ENCODE assay signal across 10 cellular contexts in the genomic region with DNA sequence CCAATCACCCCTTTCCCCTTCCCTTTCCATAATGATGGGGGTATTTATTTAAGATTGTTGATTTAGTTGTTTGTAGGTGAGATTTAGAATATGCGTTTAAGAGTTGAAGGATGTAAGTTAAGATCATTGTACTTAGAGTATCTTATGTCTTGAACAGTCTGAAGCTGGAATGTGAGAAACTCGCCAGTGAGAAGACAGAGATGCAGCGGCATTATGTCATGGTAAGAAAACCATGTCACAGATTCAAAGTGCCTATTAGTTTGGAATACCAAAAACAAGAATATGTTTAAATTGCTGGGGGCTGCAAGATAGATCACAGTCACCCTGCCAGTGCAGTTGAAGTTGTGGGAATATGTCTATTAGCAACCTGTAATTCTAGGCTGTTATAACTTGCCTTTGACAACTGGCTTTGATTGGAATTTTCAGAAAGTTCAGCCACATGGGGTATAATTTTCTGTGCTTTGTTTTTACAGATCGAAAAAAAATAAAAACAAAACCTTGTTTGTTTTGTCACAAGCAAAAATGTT. TPM values are rescaled to one million over a fixed set of nuclear protein-coding genes. Genes with fewer than 3 reads are reported as not detected.
A peak's percentile ranks its signal among the peaks of the same experiment; 100 is the strongest.
DNase-seq lines count a peak whose midpoint lies in the region; ATAC-seq, FAIRE-seq and TF ChIP-seq lines count a peak whose summit lies in the region.
"Had no signal": no experiment of that assay in that cellular context is flagged by ENCODE, and none has a peak within 500 bp of the region (broad histone marks: within the 10 kb centered on the region; RNA-seq: fewer than 3 reads in every experiment).

No MANE protein-coding gene starts in this region.

- peak overlapping the region; percentile 4 for H3K9ac ChIP-seq in mucosa of stomach (ENCODE audit: low read length)

- POLR2A ChIA-PET in AG04449 (lab: Yijun Ruan, JAX), result interaction anchor here (0.6 kb wide), 1 partner anchor 12 kb away, joined by 3 read pairs; no protein-coding TSS in a partner anchor

- no peaks in the 10 kb centered on the region for H3K9me3 ChIP-seq in mucosa of stomach (ENCODE audit: control insufficient read depth, low read length)

- peak; percentile 95 for FAIRE-seq in H54 (lab: Jason Lieb, UNC)

- TF ChIP-seq POLR2A in H54 (IDR thresholded peaks at IDR 0.05; ENCODE audit: low read depth, low read length), result no peak

- CTCF ChIA-PET in AG04449 (lab: Yijun Ruan, JAX), result no interaction called here

- no peaks in the 10 kb centered on the region for H3K36me3 ChIP-seq in mucosa of stomach (ENCODE audit: control insufficient read depth, insufficient read depth, low read length)
- H3K36me3 ChIP-seq: cardiac muscle cell had no signal

- H3K4me3 ChIP-seq in AG04449 (ENCODE audit: low read depth, low read length), result peak overlapping the region; percentile 73
- H3K4me3 ChIP-seq in cardiac fibroblast (replicated peaks in 1 of 2; ENCODE audit: low read depth in 2 of 2, low read length in 2 of 2), result peak overlapping the region in 1 of 2 donors; percentile 74
- H3K4me3 ChIP-seq in mucosa of stomach (ENCODE audit: low read length), result no peak overlapping the region

- DNase-seq in AG04449 (ENCODE audit: low read depth, low spot score) (no peak), H54 (ENCODE audit: insufficient read length, low spot score) (no peak), cardiac fibroblast (ENCODE audit: low read depth in 2 of 2) (peak; percentile 13 to 42), GM10266 (ENCODE audit: extremely low spot score) (no peak), NCI-H82 treated with DMSO at 0.1 percent for 48 hours (lab: John Stamatoyannopoulos, UW; ENCODE audit: unreplicated experiment) (no peak), omental fat pad (ENCODE audit: low spot score) (no peak), NCI-H2081 (lab: John Stamatoyannopoulos, UW) (no peak)

- H3K4me1 ChIP-seq in mucosa of stomach (ENCODE audit: control insufficient read depth, insufficient read depth, low read length), result peaks cover 11% of the 10 kb centered on the region

- TF ChIP-seq CTCF in AG04449 (IDR thresholded peaks at IDR 0.05; ENCODE audit: insufficient read depth, low read length, missing control alignments) (no peak), cardiac fibroblast (IDR thresholded peaks at IDR 0.05; ENCODE audit: low read depth, low read length) (no peak), GM10266 (IDR thresholded peaks at IDR 0.05; ENCODE audit: control insufficient read depth, insufficient read depth, low read depth, missing control alignments) (no peak), omental fat pad (IDR thresholded peaks at IDR 0.05) (no peak)

- peaks cover 10% of the 10 kb centered on the region for H3K27me3 ChIP-seq in mucosa of stomach (ENCODE audit: control insufficient read depth, insufficient read depth, low read length)

- no peak for ATAC-seq in omental fat pad (ENCODE audit: low FRiP score)
- ATAC-seq: HCT116 had no signal

RNA-seq across cellular contexts. Expression of gene TLE4, which starts 3.0 kb away (rescaled TPM):
- total RNA-seq in omental fat pad, result 10 to 100 TPM; 30.1 to 32.9 (median 30.7) TPM

Comparison
In these comparisons a context has a peak if more than half of its experiments do, and no peak if none do; other contexts are left out.
1. DNase-seq: peak in cardiac fibroblast (2 of 2); none in AG04449 (single experiment), H54 (single experiment), GM10266 (single experiment), NCI-H82 treated with DMSO at 0.1 percent for 48 hours (single experiment), omental fat pad (single experiment) and NCI-H2081 (0 of 2).